Comparison of ENCODE assay signal across 8 cellular contexts in the genomic region with DNA sequence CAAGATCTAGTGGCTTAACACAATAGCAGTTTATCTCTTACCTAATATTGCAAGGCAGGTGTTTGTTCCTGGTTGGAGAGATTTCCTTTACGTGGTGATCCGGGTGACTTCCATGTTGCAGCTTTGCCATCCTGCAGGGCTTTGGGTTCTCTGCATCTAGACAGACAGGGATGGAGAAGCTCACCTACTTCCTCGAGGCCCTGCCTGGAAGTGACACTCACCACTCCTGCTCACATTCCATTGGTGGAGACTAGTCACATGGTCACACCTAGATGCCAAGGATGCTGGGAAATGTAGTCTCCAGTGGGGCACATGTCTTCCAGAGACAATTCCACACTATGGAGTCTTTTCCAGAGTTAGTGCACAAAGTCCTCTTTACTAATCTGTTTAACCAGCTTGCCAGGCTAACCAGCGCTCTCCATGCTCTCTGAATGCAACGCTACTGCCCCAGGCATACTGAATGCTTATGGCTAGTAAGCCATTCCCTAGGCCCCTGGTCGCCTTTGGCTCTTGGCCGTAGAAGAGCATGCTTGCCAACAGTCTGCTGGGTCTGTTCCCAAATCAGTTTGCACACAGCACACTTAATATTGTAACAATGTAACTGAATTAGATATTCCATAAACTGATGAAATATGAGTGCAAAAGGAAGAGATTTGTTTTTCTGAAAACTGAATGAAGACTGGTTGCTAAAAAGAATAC. TPM values are rescaled to one million over a fixed set of nuclear protein-coding genes. Genes with fewer than 3 reads are reported as not detected.
A peak's percentile ranks its signal among the peaks of the same experiment; 100 is the strongest.
DNase-seq lines count a peak whose midpoint lies in the region; ATAC-seq, FAIRE-seq and TF ChIP-seq lines count a peak whose summit lies in the region.

No MANE protein-coding gene starts in this region.

- intact Hi-C loops in CD4-positive, alpha-beta memory T cell (cut with micrococcal nuclease): no loop called here
- intact Hi-C loops in activated CD8-positive, alpha-beta T cell treated with anti-CD3 and anti-CD28 coated beads for 36 hours (cut with micrococcal nuclease): no loop called here

- no peaks in the 10 kb centered on the region for H3K79me1 ChIP-seq in neuronal stem cell (ENCODE audit: low read depth, low read length)

- H3K4me1 ChIP-seq in CD4-positive, alpha-beta memory T cell (ENCODE audit: insufficient read depth, low read length): no peaks in the 10 kb centered on the region
- H3K4me1 ChIP-seq in neuronal stem cell (ENCODE audit: control insufficient read depth in 2 of 2, insufficient read depth in 1 of 2, low read depth in 1 of 2, low read length in 2 of 2): peaks cover 1 to 2% of the 10 kb centered on the region in 2 donors

- H2AK5ac ChIP-seq in neuronal stem cell (ENCODE audit: low read depth, low read length): no peak overlapping the region

- H3K4me3 ChIP-seq in CD4-positive, alpha-beta memory T cell (ENCODE audit: low read length in 2 of 2): no peak overlapping the region
- H3K4me3 ChIP-seq in fibroblast of pulmonary artery (replicated peaks; ENCODE audit: low read depth, low read length): no peak overlapping the region
- H3K4me3 ChIP-seq in neuronal stem cell (ENCODE audit: low read length in 2 of 2): peak overlapping the region in 1 of 2 donors; percentile 21

- CTCF ChIA-PET in CD4-positive, alpha-beta memory T cell (lab: Charles Lee; ENCODE audit: partially characterized antibody): interaction anchor here (1.0 to 1.8 kb wide), 5 partner anchors 9 to 56 kb away, joined by 3 to 10 read pairs (median 4); no protein-coding TSS in a partner anchor
- CTCF ChIA-PET in activated CD8-positive, alpha-beta T cell treated with anti-CD3 and anti-CD28 coated beads for 36 hours (lab: Charles Lee): interaction anchor here (1.0 to 9.5 kb wide), 3 partner anchors 9 to 149 kb away, joined by 3 to 57 read pairs (median 5); no protein-coding TSS in a partner anchor

- H3K23ac ChIP-seq in neuronal stem cell (ENCODE audit: low read depth, low read length, poor library complexity): no peak overlapping the region

- POLR2A ChIA-PET in CD4-positive, alpha-beta memory T cell (lab: Charles Lee; ENCODE audit: partially characterized antibody): no interaction called here
- POLR2A ChIA-PET in activated CD8-positive, alpha-beta T cell treated with anti-CD3 and anti-CD28 coated beads for 36 hours (lab: Charles Lee): no interaction called here

- peaks cover 0 to 2% of the 10 kb centered on the region in 2 donors for H3K27me3 Mint-ChIP-seq in CD4-positive, alpha-beta memory T cell
- H3K27me3 Mint-ChIP-seq in activated CD8-positive, alpha-beta T cell treated with anti-CD3 and anti-CD28 coated beads for 36 hours: no peaks in the 10 kb centered on the region

- H3K4me2 ChIP-seq in neuronal stem cell (ENCODE audit: insufficient read depth, low read length, poor library complexity, severe bottlenecking): no peak overlapping the region

- H3K14ac ChIP-seq in neuronal stem cell (ENCODE audit: low read length): no peak overlapping the region

- H3K27ac Mint-ChIP-seq in CD4-positive, alpha-beta memory T cell: peak overlapping the region in 2 of 7 donors; percentile 2 to 8
- H3K27ac Mint-ChIP-seq in activated CD8-positive, alpha-beta T cell treated with anti-CD3 and anti-CD28 coated beads for 36 hours: no peak overlapping the region

- peak overlapping the region in 2 of 8 donors; percentile 7 to 14 for H3K4me3 Mint-ChIP-seq in CD4-positive, alpha-beta memory T cell
- peak overlapping the region; percentile 57 for H3K4me3 Mint-ChIP-seq in activated CD8-positive, alpha-beta T cell treated with anti-CD3 and anti-CD28 coated beads for 36 hours

- ATAC-seq in activated CD8-positive, alpha-beta T cell treated with anti-CD3 and anti-CD28 coated beads for 36 hours: peak; percentile 83
- ATAC-seq in GM18907 (IDR thresholded peaks at IDR 0.05; ENCODE audit: unreplicated experiment) (no peak), GM21576 (IDR thresholded peaks at IDR 0.05; ENCODE audit: unreplicated experiment) (no peak)

- H2BK5ac ChIP-seq in neuronal stem cell (ENCODE audit: low read length): no peak overlapping the region

- peaks cover 10 to 24% (median 18%) of the 10 kb centered on the region in 4 donors for H3K4me1 Mint-ChIP-seq in CD4-positive, alpha-beta memory T cell
- H3K4me1 Mint-ChIP-seq in activated CD8-positive, alpha-beta T cell treated with anti-CD3 and anti-CD28 coated beads for 36 hours (ENCODE audit: low read depth): peaks cover 10% of the 10 kb centered on the region

- WGBS in neuronal stem cell (ENCODE audit: extremely low coverage in 2 of 2, insufficient read length in 2 of 2, insufficient replicate concordance in 1 of 2), 2 donors: no CpG with 5 or more reads among the region's 7 CpGs

- FAIRE-seq in H54 (lab: Jason Lieb, UNC): no peak

- H2BK120ac ChIP-seq in neuronal stem cell (ENCODE audit: low read depth, low read length): no peak overlapping the region

- H2BK12ac ChIP-seq in neuronal stem cell (ENCODE audit: low read length): no peak overlapping the region

- H2AFZ ChIP-seq in neuronal stem cell (ENCODE audit: low read length): peak overlapping the region; percentile 33

- no peak overlapping the region for H4K91ac ChIP-seq in neuronal stem cell (ENCODE audit: low read depth, low read length, poor library complexity)

- peak; percentile 24 to 54 (median 39) for DNase-seq in CD4-positive, alpha-beta memory T cell
- DNase-seq in H54 (ENCODE audit: insufficient read length, low spot score) (peak; percentile 91), NCI-H526 (lab: John Stamatoyannopoulos, UW) (peak; percentile 88), fibroblast of pulmonary artery (ENCODE audit: low read depth) (peak; percentile 80), neuronal stem cell (ENCODE audit: low spot score) (peak; percentile 55)
- DNase-seq in activated CD8-positive, alpha-beta T cell treated with anti-CD3 and anti-CD28 coated beads for 36 hours: peak; percentile 78

- H4K8ac ChIP-seq in neuronal stem cell (ENCODE audit: low read depth, low read length): no peak overlapping the region

- H3K9ac ChIP-seq in neuronal stem cell (ENCODE audit: low read depth, low read length, poor library complexity): no peak overlapping the region

- H3K4ac ChIP-seq in neuronal stem cell (ENCODE audit: low read length): no peak overlapping the region

- no peak for TF ChIP-seq POLR2A in H54 (IDR thresholded peaks at IDR 0.05; ENCODE audit: low read depth, low read length)

- TF ChIP-seq CTCF in activated CD8-positive, alpha-beta T cell treated with anti-CD3 and anti-CD28 coated beads for 36 hours (IDR thresholded peaks at IDR 0.05): no peak
- TF ChIP-seq CTCF in fibroblast of pulmonary artery (IDR thresholded peaks at IDR 0.05; ENCODE audit: low read length, missing control alignments): no peak

- no peak overlapping the region for H2BK15ac ChIP-seq in neuronal stem cell (ENCODE audit: low read length)

- no peaks in the 10 kb centered on the region for H3K36me3 Mint-ChIP-seq in CD4-positive, alpha-beta memory T cell
- no peaks in the 10 kb centered on the region for H3K36me3 Mint-ChIP-seq in activated CD8-positive, alpha-beta T cell treated with anti-CD3 and anti-CD28 coated beads for 36 hours (ENCODE audit: low read depth)

- H3K27ac ChIP-seq in CD4-positive, alpha-beta memory T cell (ENCODE audit: low read depth, low read length): no peak overlapping the region
- H3K27ac ChIP-seq in neuronal stem cell (replicated peaks; ENCODE audit: low read length): no peak overlapping the region

- H3K18ac ChIP-seq in neuronal stem cell (ENCODE audit: low read length): peak overlapping the region; percentile 39

- no peaks in the 10 kb centered on the region for H3K27me3 ChIP-seq in CD4-positive, alpha-beta memory T cell (ENCODE audit: insufficient read depth, low read length)
- peaks cover 0 to 40% (median 0%) of the 10 kb centered on the region in 3 experiments for H3K27me3 ChIP-seq in neuronal stem cell (ENCODE audit: control insufficient read depth in 3 of 3, insufficient read depth in 3 of 3, low read depth in 1 of 3, low read length in 3 of 3)

- H3K9me3 ChIP-seq in CD4-positive, alpha-beta memory T cell (ENCODE audit: control insufficient read depth in 1 of 2, low read length in 2 of 2): no peaks in the 10 kb centered on the region
- H3K9me3 ChIP-seq in neuronal stem cell (replicated peaks in 1 of 2; ENCODE audit: control insufficient read depth in 2 of 2, insufficient read depth in 1 of 2, low read depth in 1 of 2, low read length in 2 of 2): no peaks in the 10 kb centered on the region

- peaks cover 0 to 2% (median 0%) of the 10 kb centered on the region in 8 donors for H3K9me3 Mint-ChIP-seq in CD4-positive, alpha-beta memory T cell
- H3K9me3 Mint-ChIP-seq in activated CD8-positive, alpha-beta T cell treated with anti-CD3 and anti-CD28 coated beads for 36 hours: peaks cover 4% of the 10 kb centered on the region

- no peaks in the 10 kb centered on the region for H3K36me3 ChIP-seq in CD4-positive, alpha-beta memory T cell (ENCODE audit: insufficient read depth, low read length)
- H3K36me3 ChIP-seq in neuronal stem cell (replicated peaks in 1 of 2; ENCODE audit: control insufficient read depth in 2 of 2, insufficient read depth in 2 of 2, low read length in 2 of 2): no peaks in the 10 kb centered on the region

RNA-seq across cellular contexts. Expression of a gene that starts 6.7 kb away (rescaled TPM):
- total RNA-seq in CD4-positive, alpha-beta memory T cell: not detected
- not detected for polyA plus RNA-seq in CD4-positive, alpha-beta memory T cell
- total RNA-seq in activated CD8-positive, alpha-beta T cell treated with anti-CD3 and anti-CD28 coated beads for 36 hours: under 1 TPM; 0.25 to 0.29 TPM
- 0.08 TPM for polyA plus RNA-seq in neuronal stem cell (2013, experiment 1 of 2)
- polyA plus RNA-seq in neuronal stem cell (2013, experiment 2 of 2): 0.04 TPM

RNA-seq across cellular contexts. Expression of a gene that starts 23.8 kb away (rescaled TPM):
- total RNA-seq in CD4-positive, alpha-beta memory T cell: not detected
- not detected for polyA plus RNA-seq in CD4-positive, alpha-beta memory T cell
- not detected for total RNA-seq in activated CD8-positive, alpha-beta T cell treated with anti-CD3 and anti-CD28 coated beads for 36 hours
- not detected for polyA plus RNA-seq in neuronal stem cell (2013, experiment 1 of 2)
- not detected for polyA plus RNA-seq in neuronal stem cell (2013, experiment 2 of 2)

Comparison
In these comparisons a context has a peak if more than half of its experiments do, and no peak if none do; other contexts are left out.
1. DNase-seq: peak in every context shown above with its lines; median percentile 91 in H54; 88 in NCI-H526; 80 in fibroblast of pulmonary artery; 78 in activated CD8-positive, alpha-beta T cell treated with anti-CD3 and anti-CD28 coated beads for 36 hours; 55 in neuronal stem cell; 39 in CD4-positive, alpha-beta memory T cell.